15 cellular contexts compared by ENCODE assay signal in the genomic region with DNA sequence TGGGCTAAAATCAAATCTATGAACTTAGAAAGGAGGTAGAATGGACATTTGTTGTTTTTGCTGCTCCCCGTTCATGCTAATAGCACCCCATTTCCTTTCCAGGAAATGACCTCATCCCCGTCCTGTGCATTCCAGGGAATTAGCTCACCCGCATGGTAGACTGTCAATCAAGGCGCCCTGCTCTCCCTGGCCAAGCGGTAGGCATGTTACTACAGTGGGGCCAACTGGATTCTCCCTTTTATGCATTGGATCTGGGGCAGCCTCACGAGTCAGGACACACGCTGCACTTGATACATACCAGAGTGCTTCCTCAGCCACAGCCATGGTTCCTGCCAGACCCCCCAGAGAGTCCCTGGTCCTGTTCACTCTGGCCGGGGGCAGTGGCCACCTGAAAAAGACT.
DNase-seq lines count a peak whose midpoint lies in the region; ATAC-seq, FAIRE-seq and TF ChIP-seq lines count a peak whose summit lies in the region.
"Had no signal": no experiment of that assay in that cellular context is flagged by ENCODE, and none has a peak within 500 bp of the region (broad histone marks: within the 10 kb centered on the region; RNA-seq: fewer than 3 reads in every experiment).

No MANE protein-coding gene starts in this region.

- H3K4ac ChIP-seq in mesendoderm (ENCODE audit: low read depth, low read length): no peak overlapping the region

- WGBS in mesendoderm (ENCODE audit: extremely low coverage, insufficient coverage, low lambda C conversion rate): no CpG with 5 or more reads among the region's 8 CpGs

- no peak overlapping the region for H4K5ac ChIP-seq in mesendoderm (ENCODE audit: low read length)

- H3K18ac ChIP-seq in mesendoderm (ENCODE audit: low read length): no peak overlapping the region

- H3K27ac ChIP-seq in mesendoderm (ENCODE audit: low read depth, low read length): no peak overlapping the region
- H3K27ac ChIP-seq: cardiac muscle cell, neutrophil had no signal

- no peak overlapping the region for H2BK5ac ChIP-seq in mesendoderm (ENCODE audit: low read length)

- H4K8ac ChIP-seq in mesendoderm (ENCODE audit: low read depth, low read length): no peak overlapping the region

- DNase-seq in ELR (ENCODE audit: low read depth): peak; percentile 60
- peak; percentile 56 for DNase-seq in HTR-8/SVneo (ENCODE audit: insufficient read length, low spot score)
- DNase-seq in choroid plexus epithelial cell (ENCODE audit: low read depth): peak; percentile 5
- peak; percentile 18 for DNase-seq in mesendoderm
- no peak for DNase-seq in GM19240 (ENCODE audit: insufficient read length, low spot score)
- no peak for DNase-seq in NCI-H1092 treated with DMSO at 0.1 percent for 48 hours (lab: John Stamatoyannopoulos, UW)
- DNase-seq: activated CD8-positive, alpha-beta memory T cell treated with anti-CD3 and anti-CD28 coated beads, Interleukin-2, amount 50 U/mL, for 48 hours; activated naive CD4-positive, alpha-beta T cell treated with anti-CD3 and anti-CD28 coated beads, Interleukin-2, amount 50 U/mL, for 16 hours; effector memory CD8-positive, alpha-beta T cell; foreskin fibroblast; NCI-H2081 treated with DMSO at 0.1 percent for 48 hours; stimulated activated CD4-positive, alpha-beta T cell treated with anti-CD3 and anti-CD28 coated beads, Interleukin-4, amount 100 ng/mL, for 4 hours had no signal

- no peak overlapping the region for H2BK15ac ChIP-seq in mesendoderm (replicated peaks; ENCODE audit: low read depth)

- no peak for ATAC-seq in GM18861 (IDR thresholded peaks at IDR 0.05; ENCODE audit: unreplicated experiment)
- ATAC-seq: effector memory CD8-positive, alpha-beta T cell had no signal

- no peaks in the 10 kb centered on the region for H3K79me2 ChIP-seq in mesendoderm (ENCODE audit: control insufficient read depth, insufficient read depth, low read length)

- no peaks in the 10 kb centered on the region for H3K36me3 ChIP-seq in mesendoderm (ENCODE audit: control insufficient read depth, insufficient read depth, low read length)
- H3K36me3 ChIP-seq: cardiac muscle cell, neutrophil had no signal

- no peak overlapping the region for H3K4me2 ChIP-seq in mesendoderm (ENCODE audit: low read length)

- no peak overlapping the region for H2AK5ac ChIP-seq in mesendoderm (ENCODE audit: low read length)

- no peak overlapping the region for H3K9ac ChIP-seq in mesendoderm (ENCODE audit: low read length)

- FAIRE-seq in HTR-8/SVneo (lab: Jason Lieb, UNC): peak; percentile 9

- H3K4me1 ChIP-seq in mesendoderm (ENCODE audit: control insufficient read depth, low read depth, low read length): no peaks in the 10 kb centered on the region

- H2BK120ac ChIP-seq in mesendoderm (ENCODE audit: low read depth, low read length): no peak overlapping the region

- no peaks in the 10 kb centered on the region for H3K79me1 ChIP-seq in mesendoderm (ENCODE audit: low read length)

- no peak overlapping the region for H3K56ac ChIP-seq in mesendoderm (ENCODE audit: low read length)

- no peak overlapping the region for H3K4me3 ChIP-seq in choroid plexus epithelial cell (ENCODE audit: low read depth, low read length)
- H3K4me3 ChIP-seq in mesendoderm (ENCODE audit: low read length): no peak overlapping the region
- H3K4me3 ChIP-seq: cardiac muscle cell had no signal

- TF ChIP-seq CTCF in choroid plexus epithelial cell (conservative IDR thresholded peaks at IDR 0.05; ENCODE audit: low read depth, low read length): no peak

- no peaks in the 10 kb centered on the region for H3K27me3 ChIP-seq in mesendoderm (ENCODE audit: insufficient read depth, low read length, poor library complexity)
- H3K27me3 ChIP-seq: cardiac muscle cell, neutrophil had no signal

- H3K23ac ChIP-seq in mesendoderm (ENCODE audit: low read length): no peak overlapping the region

Comparison
In these comparisons a context has a peak if more than half of its experiments do, and no peak if none do; other contexts are left out.
1. DNase-seq: peak in ELR (single experiment), HTR-8/SVneo (single experiment), choroid plexus epithelial cell (single experiment) and mesendoderm (single experiment); none in GM19240 (single experiment) and NCI-H1092 treated with DMSO at 0.1 percent for 48 hours (single experiment).